Comparison of ENCODE assay signal across 8 cellular contexts in the genomic region with DNA sequence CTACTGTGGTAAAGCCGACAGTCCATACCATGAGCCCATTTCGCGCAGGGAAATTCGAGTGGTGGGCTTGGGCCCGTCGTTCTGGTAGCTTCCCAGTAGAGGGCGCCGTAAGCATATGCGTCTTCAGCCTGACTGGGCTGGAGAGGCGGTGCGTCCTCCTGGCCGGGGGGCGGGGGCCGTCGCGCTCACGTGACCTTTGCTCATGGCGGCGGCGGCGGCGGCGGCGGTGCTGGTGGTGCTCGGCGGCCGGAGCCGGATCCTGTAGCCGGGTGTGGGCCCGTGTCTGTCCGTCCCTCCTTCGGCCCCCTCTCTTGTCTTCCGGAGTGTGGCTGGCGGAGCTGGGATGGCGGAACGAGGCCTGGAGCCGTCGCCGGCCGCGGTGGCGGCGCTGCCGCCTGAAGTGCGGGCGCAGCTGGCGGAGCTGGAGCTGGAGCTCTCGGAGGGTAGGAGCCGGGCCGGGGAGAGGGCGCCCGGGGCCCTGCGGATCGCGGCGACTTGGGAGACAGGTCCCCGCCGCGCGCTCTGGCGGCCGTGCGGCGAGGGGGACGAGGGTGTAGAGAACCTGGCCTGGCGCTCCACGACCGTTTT. TPM values are rescaled to one million over a fixed set of nuclear protein-coding genes. Genes with fewer than 3 reads are reported as not detected.
A peak's percentile ranks its signal among the peaks of the same experiment; 100 is the strongest.
DNase-seq lines count a peak whose midpoint lies in the region; ATAC-seq and TF ChIP-seq lines count a peak whose summit lies in the region.

A gene with protein sequence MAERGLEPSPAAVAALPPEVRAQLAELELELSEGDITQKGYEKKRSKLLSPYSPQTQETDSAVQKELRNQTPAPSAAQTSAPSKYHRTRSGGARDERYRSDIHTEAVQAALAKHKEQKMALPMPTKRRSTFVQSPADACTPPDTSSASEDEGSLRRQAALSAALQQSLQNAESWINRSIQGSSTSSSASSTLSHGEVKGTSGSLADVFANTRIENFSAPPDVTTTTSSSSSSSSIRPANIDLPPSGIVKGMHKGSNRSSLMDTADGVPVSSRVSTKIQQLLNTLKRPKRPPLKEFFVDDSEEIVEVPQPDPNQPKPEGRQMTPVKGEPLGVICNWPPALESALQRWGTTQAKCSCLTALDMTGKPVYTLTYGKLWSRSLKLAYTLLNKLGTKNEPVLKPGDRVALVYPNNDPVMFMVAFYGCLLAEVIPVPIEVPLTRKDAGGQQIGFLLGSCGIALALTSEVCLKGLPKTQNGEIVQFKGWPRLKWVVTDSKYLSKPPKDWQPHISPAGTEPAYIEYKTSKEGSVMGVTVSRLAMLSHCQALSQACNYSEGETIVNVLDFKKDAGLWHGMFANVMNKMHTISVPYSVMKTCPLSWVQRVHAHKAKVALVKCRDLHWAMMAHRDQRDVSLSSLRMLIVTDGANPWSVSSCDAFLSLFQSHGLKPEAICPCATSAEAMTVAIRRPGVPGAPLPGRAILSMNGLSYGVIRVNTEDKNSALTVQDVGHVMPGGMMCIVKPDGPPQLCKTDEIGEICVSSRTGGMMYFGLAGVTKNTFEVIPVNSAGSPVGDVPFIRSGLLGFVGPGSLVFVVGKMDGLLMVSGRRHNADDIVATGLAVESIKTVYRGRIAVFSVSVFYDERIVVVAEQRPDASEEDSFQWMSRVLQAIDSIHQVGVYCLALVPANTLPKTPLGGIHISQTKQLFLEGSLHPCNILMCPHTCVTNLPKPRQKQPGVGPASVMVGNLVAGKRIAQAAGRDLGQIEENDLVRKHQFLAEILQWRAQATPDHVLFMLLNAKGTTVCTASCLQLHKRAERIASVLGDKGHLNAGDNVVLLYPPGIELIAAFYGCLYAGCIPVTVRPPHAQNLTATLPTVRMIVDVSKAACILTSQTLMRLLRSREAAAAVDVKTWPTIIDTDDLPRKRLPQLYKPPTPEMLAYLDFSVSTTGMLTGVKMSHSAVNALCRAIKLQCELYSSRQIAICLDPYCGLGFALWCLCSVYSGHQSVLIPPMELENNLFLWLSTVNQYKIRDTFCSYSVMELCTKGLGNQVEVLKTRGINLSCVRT (N-terminal part only) (plus strand): TSS at position 188 of the 588 bp plus-strand sequence. CDS start 156 bp downstream, at position 344.

- peak; percentile 95 for ATAC-seq in gastroesophageal sphincter

- H3K4me3 ChIP-seq in SJSA1 (peak within 1 kb of the TSS; percentile 94), gastroesophageal sphincter (peak within 1 kb of the TSS; percentile 73 to 84), neutrophil (ENCODE audit: low read depth in 1 of 2, low read length in 1 of 2) (peak within 1 kb of the TSS; percentile 95 to 96)

- peak; percentile 69 for DNase-seq in GM04504 (ENCODE audit: low read depth)
- peak; percentile 91 for DNase-seq in HEK293T (ENCODE audit: extremely low spot score)
- DNase-seq in MV-4-11 (lab: John Stamatoyannopoulos, UW): peak; percentile 87
- peak; percentile 94 to 95 for DNase-seq in SJSA1 (ENCODE audit: low read depth in 1 of 2, low spot score in 2 of 2)
- peak; percentile 98 for DNase-seq in activated naive CD4-positive, alpha-beta T cell treated with anti-CD3 and anti-CD28 coated beads for 36 hours

- no peaks in the 10 kb centered on the region for H3K27me3 Mint-ChIP-seq in activated naive CD4-positive, alpha-beta T cell treated with anti-CD3 and anti-CD28 coated beads for 36 hours (ENCODE audit: low read depth)

- TF ChIP-seq CTCF in gastroesophageal sphincter (IDR thresholded peaks at IDR 0.05) (peak; percentile 90 to 99 (median 95)), neutrophil (IDR thresholded peaks at IDR 0.05) (peak; percentile 99), subcutaneous adipose tissue (IDR thresholded peaks at IDR 0.05; ENCODE audit: low read depth) (no peak)

- H3K9me3 ChIP-seq in SJSA1 (replicated peaks) (no peaks in the 10 kb centered on the region), gastroesophageal sphincter (peaks cover 0 to under 1% (median 0%) of the 10 kb centered on the region in 3 donors), neutrophil (no peaks in the 10 kb centered on the region)

- intact Hi-C loops in activated naive CD4-positive, alpha-beta T cell treated with anti-CD3 and anti-CD28 coated beads for 36 hours (cut with micrococcal nuclease): loop anchor here (1.0 to 5.0 kb wide), 8 partner anchors 117 to 523 kb away; no protein-coding TSS in a partner anchor

- peaks cover 6% of the 10 kb centered on the region for H3K36me3 Mint-ChIP-seq in activated naive CD4-positive, alpha-beta T cell treated with anti-CD3 and anti-CD28 coated beads for 36 hours (ENCODE audit: low read depth)

- H3K4me1 ChIP-seq in SJSA1 (replicated peaks) (peaks cover 16% of the 10 kb centered on the region), gastroesophageal sphincter (peaks cover 0 to 48% (median 6%) of the 10 kb centered on the region in 3 donors), neutrophil (ENCODE audit: control insufficient read depth in 1 of 2, insufficient read depth in 1 of 2, low read depth in 1 of 2, low read length in 1 of 2) (peaks cover 42 to 43% of the 10 kb centered on the region in 2 experiments)

- H3K27me3 ChIP-seq in SJSA1 (replicated peaks) (no peaks in the 10 kb centered on the region), gastroesophageal sphincter (no peaks in the 10 kb centered on the region), neutrophil (no peaks in the 10 kb centered on the region)

- no peaks in the 10 kb centered on the region for H3K9me3 Mint-ChIP-seq in activated naive CD4-positive, alpha-beta T cell treated with anti-CD3 and anti-CD28 coated beads for 36 hours

- CTCF ChIA-PET in HEK293T (lab: Yijun Ruan, JAX): interaction anchor here (0.5 to 1.6 kb wide), 8 partner anchors 13 to 435 kb away, joined by 3 to 10 read pairs (median 3); no protein-coding TSS in a partner anchor
- CTCF ChIA-PET in activated naive CD4-positive, alpha-beta T cell treated with anti-CD3 and anti-CD28 coated beads for 36 hours (lab: Charles Lee): interaction anchor here (0.5 to 7.7 kb wide), 27 partner anchors 13 to 292 kb away, joined by 3 to 130 read pairs (median 4); no protein-coding TSS in a partner anchor

- no peak for TF ChIP-seq EP300 in gastroesophageal sphincter (IDR thresholded peaks at IDR 0.05)

- H3K36me3 ChIP-seq in SJSA1 (peaks cover 11% of the 10 kb centered on the region), gastroesophageal sphincter (no peaks in the 10 kb centered on the region), neutrophil (no peaks in the 10 kb centered on the region)

- peak within 1 kb of the TSS; percentile 90 for H3K27ac Mint-ChIP-seq in activated naive CD4-positive, alpha-beta T cell treated with anti-CD3 and anti-CD28 coated beads for 36 hours

- H3K27ac ChIP-seq in SJSA1: peak within 1 kb of the TSS; percentile 69
- peak within 1 kb of the TSS; percentile 79 to 97 (median 93) for H3K27ac ChIP-seq in gastroesophageal sphincter
- peak within 1 kb of the TSS; percentile 93 for H3K27ac ChIP-seq in neutrophil

- peak within 1 kb of the TSS; percentile 91 for H3K4me3 Mint-ChIP-seq in activated naive CD4-positive, alpha-beta T cell treated with anti-CD3 and anti-CD28 coated beads for 36 hours

- peaks cover 42% of the 10 kb centered on the region for H3K4me1 Mint-ChIP-seq in activated naive CD4-positive, alpha-beta T cell treated with anti-CD3 and anti-CD28 coated beads for 36 hours (ENCODE audit: low read depth)

- TF ChIP-seq POLR2A in gastroesophageal sphincter (IDR thresholded peaks at IDR 0.05): peak in 1 of 2 donors; percentile 41

- POLR2A ChIA-PET in HEK293T (lab: Yijun Ruan, JAX): interaction anchor here (1.0 kb wide), 1 partner anchor 259 kb away, joined by 3 read pairs; a partner anchor contains a TSS

- 0% methylated on average over 6 of the region's 68 CpGs; no CpG with 5 or more reads in 1 of the 2 donors for WGBS in gastroesophageal sphincter (ENCODE audit: low coverage in 1 of 2), 2 donors

TF ChIP-seq in HEK293T, 16 proteins besides CTCF, POLR2A, EP300 and RAD21:
- no peak for TF ChIP-seq FOXK2 (IDR thresholded peaks at IDR 0.05)
TF ChIP-seq in HEK293T: peak in this region for 0.

RNA-seq across cellular contexts. Expression of the gene that starts here (rescaled TPM):
- 23.3 and 32.1 TPM in 2 replicates for total RNA-seq in SJSA1 (2014; rRNA removed; shearing (Covaris generic))
- total RNA-seq in activated naive CD4-positive, alpha-beta T cell treated with anti-CD3 and anti-CD28 coated beads for 36 hours: 10 to 100 TPM; 27.8 to 28.2 TPM
- total RNA-seq in gastroesophageal sphincter (10 to 100 TPM; 19.8 to 25.9 (median 23.8) TPM), subcutaneous adipose tissue (10 to 100 TPM; 27.9 to 31.8 (median 29.8) TPM)

Comparison
In these comparisons a context has a peak if more than half of its experiments do, and no peak if none do; other contexts are left out.
1. Peak in every context shown above with its lines: DNase-seq, ATAC-seq, H3K4me3 ChIP-seq and H3K27ac ChIP-seq.